Comparison of ENCODE assay signal across 8 cellular contexts in genomic region chr10:118832242-118832651, GRCh38.
DNase-seq lines count a peak whose midpoint lies in the region; FAIRE-seq and TF ChIP-seq lines count a peak whose summit lies in the region.
"Had no signal": no experiment of that assay in that cellular context is flagged by ENCODE, and none has a peak within 500 bp of the region (broad histone marks: within the 10 kb centered on the region; RNA-seq: fewer than 3 reads in every experiment).

No MANE protein-coding gene starts in this region.

- 38 to 55% (median 46%) methylated on average over 7 of the region's 7 CpGs for WGBS in adrenal gland, 4 donors

- H3K4me1 ChIP-seq in adrenal gland (replicated peaks in 1 of 2) (peaks cover 7 to 18% of the 10 kb centered on the region in 2 donors), keratinocyte (ENCODE audit: control insufficient read depth, extremely low read depth, insufficient read depth, low read length) (peaks cover 21% of the 10 kb centered on the region), subcutaneous abdominal adipose tissue (ENCODE audit: control insufficient read depth in 5 of 5, insufficient read depth in 5 of 5, low read length in 5 of 5) (peaks cover 0 to 11% (median 9%) of the 10 kb centered on the region in 5 donors)

- no peaks in the 10 kb centered on the region for H3K79me2 ChIP-seq in keratinocyte (ENCODE audit: control insufficient read depth, insufficient read depth, low read length)

- peak overlapping the region; percentile 59 for H3K4me2 ChIP-seq in keratinocyte (ENCODE audit: control insufficient read depth, extremely low read depth, insufficient read depth, low read depth, low read length)

- peak overlapping the region; percentile 91 for H2AFZ ChIP-seq in keratinocyte (ENCODE audit: control insufficient read depth, low read length)

- H3K4me3 ChIP-seq in adrenal gland (no peak overlapping the region), keratinocyte (ENCODE audit: control insufficient read depth in 2 of 3, extremely low read depth in 1 of 3, insufficient read depth in 2 of 3, low read depth in 1 of 3, low read length in 3 of 3) (peak overlapping the region in 1 of 3 experiments; percentile 28), subcutaneous abdominal adipose tissue (ENCODE audit: low read depth in 1 of 5, low read length in 5 of 5) (peak overlapping the region; percentile 13 to 34 (median 19))

- peak; percentile 50 for DNase-seq in M059J (ENCODE audit: low read depth)
- peak; percentile 52 to 92 (median 63) for DNase-seq in adrenal gland
- no peak for DNase-seq in keratinocyte (ENCODE audit: low read depth, low spot score)
- no peak for DNase-seq in iPS-NIHi11 (ENCODE audit: low spot score)
- no peak for DNase-seq in activated naive CD4-positive, alpha-beta T cell treated with anti-CD3 and anti-CD28 coated beads, Interleukin-2, amount 50 U/mL, for 16 hours
- no peak for DNase-seq in islet precursor cell
- DNase-seq: NCI-H1436 had no signal

- peak; percentile 70 for FAIRE-seq in keratinocyte (lab: Jason Lieb, UNC)

- no peak for TF ChIP-seq CTCF in adrenal gland (IDR thresholded peaks at IDR 0.05)
- TF ChIP-seq CTCF in keratinocyte (optimal IDR thresholded peaks at IDR 0.05 in 1 of 3, IDR thresholded peaks at IDR 0.05 in 1 of 3, conservative IDR thresholded peaks at IDR 0.05 in 1 of 3; ENCODE audit: extremely low read depth in 1 of 3, insufficient read depth in 2 of 3, low read length in 3 of 3) = no peak

- dilution Hi-C loops in keratinocyte (cut with MboI; ENCODE audit: extremely low pct_ligation_motif_present, low sequenced_read_pairs) = no loop called here

- no peaks in the 10 kb centered on the region for H4K20me1 ChIP-seq in keratinocyte (ENCODE audit: control insufficient read depth, extremely low read depth, insufficient read depth, low read length)

- H3K36me3 ChIP-seq in adrenal gland (replicated peaks in 1 of 2) = no peaks in the 10 kb centered on the region
- H3K36me3 ChIP-seq in keratinocyte (ENCODE audit: control insufficient read depth in 2 of 2, extremely low read depth in 1 of 2, insufficient read depth in 2 of 2, low read length in 2 of 2) = no peaks in the 10 kb centered on the region
- H3K36me3 ChIP-seq in subcutaneous abdominal adipose tissue (ENCODE audit: control insufficient read depth in 5 of 5, insufficient read depth in 5 of 5, low read length in 5 of 5) = no peaks in the 10 kb centered on the region

- H3K9me3 ChIP-seq in adrenal gland (replicated peaks in 1 of 3) = no peaks in the 10 kb centered on the region
- no peaks in the 10 kb centered on the region for H3K9me3 ChIP-seq in keratinocyte (ENCODE audit: control insufficient read depth, low read depth, low read length)
- H3K9me3 ChIP-seq in subcutaneous abdominal adipose tissue (ENCODE audit: control insufficient read depth in 5 of 5, low read length in 5 of 5) = no peaks in the 10 kb centered on the region

- intact Hi-C loops in adrenal gland (cut with DNase I) = no loop called here

- no peak overlapping the region for H3K9ac ChIP-seq in keratinocyte (ENCODE audit: control insufficient read depth, extremely low read depth, insufficient read depth, low read length)
- H3K9ac ChIP-seq in subcutaneous abdominal adipose tissue (ENCODE audit: low read length in 5 of 5) = peak overlapping the region in 4 of 5 donors; percentile 32 to 64 (median 52)

- H3K27me3 ChIP-seq in adrenal gland (no peaks in the 10 kb centered on the region), keratinocyte (ENCODE audit: control insufficient read depth, extremely low read depth, insufficient read depth, low read length) (no peaks in the 10 kb centered on the region), subcutaneous abdominal adipose tissue (ENCODE audit: control insufficient read depth in 5 of 5, insufficient read depth in 4 of 5, low read length in 5 of 5) (no peaks in the 10 kb centered on the region)

- H3K27ac ChIP-seq in adrenal gland (peak overlapping the region in 2 of 5 donors; percentile 9 to 68), keratinocyte (ENCODE audit: control insufficient read depth, insufficient read depth, low read length) (no peak overlapping the region), subcutaneous abdominal adipose tissue (ENCODE audit: low read depth, low read length) (no peak overlapping the region)

- no peak for TF ChIP-seq POLR2A in adrenal gland (IDR thresholded peaks at IDR 0.05)

- peaks cover 2% of the 10 kb centered on the region for H3K9me1 ChIP-seq in keratinocyte (ENCODE audit: control insufficient read depth, extremely low read depth, insufficient read depth, low read length)

Comparison
In these comparisons a context has a peak if more than half of its experiments do, and no peak if none do; other contexts are left out.
1. DNase-seq: peak in M059J (single experiment) and adrenal gland (7 of 7); none in keratinocyte (single experiment), iPS-NIHi11 (single experiment), activated naive CD4-positive, alpha-beta T cell treated with anti-CD3 and anti-CD28 coated beads, Interleukin-2, amount 50 U/mL, for 16 hours (single experiment) and islet precursor cell (single experiment).
2. H3K4me3 ChIP-seq: peak in subcutaneous abdominal adipose tissue (5 of 5); none in adrenal gland (0 of 4).